In the genomic region with DNA sequence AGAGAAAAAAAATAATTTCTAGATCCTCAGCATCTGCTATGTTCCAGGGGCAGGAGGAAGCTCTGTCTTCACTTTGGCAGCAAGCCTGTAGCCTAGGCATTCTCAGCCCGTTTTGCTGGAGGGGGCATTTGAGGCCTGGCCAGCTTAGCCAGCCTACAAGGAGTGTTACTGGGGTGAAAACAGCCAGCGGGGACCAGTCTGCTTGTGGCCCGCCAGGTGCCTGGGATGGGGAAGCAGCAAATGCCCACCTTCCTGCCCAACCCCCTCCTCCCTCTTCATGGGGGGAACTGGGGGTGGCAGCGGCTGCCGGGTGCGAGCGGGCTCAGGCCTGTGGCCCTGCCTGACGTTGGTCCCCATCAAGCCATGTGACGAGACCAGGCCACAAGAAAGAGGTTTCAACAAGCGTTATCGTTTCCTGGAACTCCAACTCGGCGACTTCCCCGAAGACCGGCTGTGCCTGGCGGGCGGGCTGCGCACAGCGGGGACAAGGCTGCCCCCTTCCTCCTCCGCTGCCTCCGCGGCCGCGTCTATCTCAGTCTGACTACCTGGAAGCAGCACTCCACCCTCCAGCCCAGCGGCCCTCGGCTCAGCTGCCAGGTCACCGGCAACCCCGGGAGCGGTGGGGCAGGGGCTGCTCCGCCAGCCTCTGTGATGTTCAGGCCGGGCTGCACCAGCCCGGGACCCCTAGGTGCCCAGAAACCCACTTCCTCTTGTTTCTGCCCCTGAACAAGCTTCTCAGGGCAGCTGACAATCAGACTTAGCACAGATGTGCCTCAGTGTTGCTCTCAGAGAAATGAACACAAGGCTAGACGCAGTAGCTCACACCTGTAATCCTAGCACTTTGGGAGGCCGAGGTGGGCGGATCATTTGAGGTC, we compare ENCODE assay signal across 1 cellular context.
A peak's percentile ranks its signal among the peaks of the same experiment; 100 is the strongest.
TF ChIP-seq lines count a peak whose summit lies in the region.

No MANE protein-coding gene starts in this region.

TF ChIP-seq in K562, 482 proteins besides CTCF, POLR2A, EP300 and RAD21 (continued from another document and continues in another):
- TF ChIP-seq PYGO2 (tag; IDR thresholded peaks at IDR 0.05) (0 out of 2 replicates have a peak, but pooled peaks have one; percentile 17), TCF3 (CRISPR knock-in tag; IDR thresholded peaks at IDR 0.05) (peak; percentile 78), HDAC3 (IDR thresholded peaks at IDR 0.05; ENCODE audit: borderline replicate concordance, partially characterized antibody) (no peak), SREBF1 (IDR thresholded peaks at IDR 0.05; ENCODE audit: borderline replicate concordance, low read depth, low read length) (no peak), KDM4B (IDR thresholded peaks at IDR 0.05; ENCODE audit: borderline replicate concordance in 2 of 2, low read depth in 1 of 2) (peak in 1 of 2 experiments; percentile 61; a peak in 1 of 4 replicates), SMARCA4 (IDR thresholded peaks at IDR 0.05) (peak; percentile 53; the same call in 1 of the 2 replicates), CXXC5 (CRISPR knock-in tag; IDR thresholded peaks at IDR 0.05) (peak; percentile 97), ZSCAN29 (IDR thresholded peaks at IDR 0.05) (no peak), MEF2D (tag; conservative IDR thresholded peaks at IDR 0.05; ENCODE audit: low read depth) (peak; percentile 74; the same call in 1 of the 2 replicates), SMC3 (conservative IDR thresholded peaks at IDR 0.05; ENCODE audit: insufficient read depth, low read depth, low read length) (no peak), ZNF165 (CRISPR knock-in tag; IDR thresholded peaks at IDR 0.05; ENCODE audit: borderline replicate concordance) (0 out of 2 replicates have a peak, but pooled peaks have one; percentile 89), MTA2 (IDR thresholded peaks at IDR 0.05; ENCODE audit: low read depth) (no peak), TAL1 (IDR thresholded peaks at IDR 0.05) (no peak), YBX1 (IDR thresholded peaks at IDR 0.05) (no peak), RBBP5 (IDR thresholded peaks at IDR 0.05; ENCODE audit: borderline replicate concordance, insufficient read depth, low read length, poor library complexity, severe bottlenecking) (peak; percentile 71), TAF1 (IDR thresholded peaks at IDR 0.05; ENCODE audit: control insufficient read depth, extremely low read depth, insufficient read depth, low read length, severe bottlenecking) (no peak), PTRF (tag; IDR thresholded peaks at IDR 0.05) (0 out of 2 replicates have a peak, but pooled peaks have one; percentile 30), BRD9 (IDR thresholded peaks at IDR 0.05; ENCODE audit: low read depth, partially characterized antibody) (peak; percentile 86), CBX3 (IDR thresholded peaks at IDR 0.05; ENCODE audit: borderline replicate concordance in 1 of 2, low read length in 2 of 2) (peak in 1 of 2 experiments; percentile 42; a peak in 1 of 3 replicates), SAP30 (IDR thresholded peaks at IDR 0.05; ENCODE audit: borderline replicate concordance, insufficient read depth, low read depth, low read length, poor library complexity, severe bottlenecking) (no peak), KAT2B (IDR thresholded peaks at IDR 0.05; ENCODE audit: low read depth, low read length) (no peak), HIVEP1 (CRISPR knock-in tag; IDR thresholded peaks at IDR 0.05) (peak; percentile 74), ZEB2 (IDR thresholded peaks at IDR 0.05) (peak; percentile 33; the same call in 1 of the 2 replicates), ZC3H8 (IDR thresholded peaks at IDR 0.05) (no peak), CAMTA2 (CRISPR knock-in tag; conservative IDR thresholded peaks at IDR 0.05) (peak; percentile 93; the same call in 1 of the 2 replicates), GATAD2A (IDR thresholded peaks at IDR 0.05) (0 out of 2 replicates have a peak, but pooled peaks have one; percentile 10), MTA1 (IDR thresholded peaks at IDR 0.05; ENCODE audit: borderline replicate concordance) (no peak; the same call in 1 of the 2 replicates), DPF2 (IDR thresholded peaks at IDR 0.05) (peak; percentile 53; the same call in 1 of the 2 replicates), HDGF (IDR thresholded peaks at IDR 0.05) (0 out of 2 replicates have a peak, but pooled peaks have one; percentile 18), BMI1 (IDR thresholded peaks at IDR 0.05; ENCODE audit: low read length) (no peak), LCOR (CRISPR knock-in tag; IDR thresholded peaks at IDR 0.05) (0 out of 2 replicates have a peak, but pooled peaks have one; percentile 45)
- TF ChIP-seq, protein P1, sequence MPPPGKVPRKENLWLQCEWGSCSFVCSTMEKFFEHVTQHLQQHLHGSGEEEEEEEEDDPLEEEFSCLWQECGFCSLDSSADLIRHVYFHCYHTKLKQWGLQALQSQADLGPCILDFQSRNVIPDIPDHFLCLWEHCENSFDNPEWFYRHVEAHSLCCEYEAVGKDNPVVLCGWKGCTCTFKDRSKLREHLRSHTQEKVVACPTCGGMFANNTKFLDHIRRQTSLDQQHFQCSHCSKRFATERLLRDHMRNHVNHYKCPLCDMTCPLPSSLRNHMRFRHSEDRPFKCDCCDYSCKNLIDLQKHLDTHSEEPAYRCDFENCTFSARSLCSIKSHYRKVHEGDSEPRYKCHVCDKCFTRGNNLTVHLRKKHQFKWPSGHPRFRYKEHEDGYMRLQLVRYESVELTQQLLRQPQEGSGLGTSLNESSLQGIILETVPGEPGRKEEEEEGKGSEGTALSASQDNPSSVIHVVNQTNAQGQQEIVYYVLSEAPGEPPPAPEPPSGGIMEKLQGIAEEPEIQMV (tag; conservative IDR thresholded peaks at IDR 0.05; ENCODE audit: low read depth), result peak; percentile 71
- TF ChIP-seq, protein P2, sequence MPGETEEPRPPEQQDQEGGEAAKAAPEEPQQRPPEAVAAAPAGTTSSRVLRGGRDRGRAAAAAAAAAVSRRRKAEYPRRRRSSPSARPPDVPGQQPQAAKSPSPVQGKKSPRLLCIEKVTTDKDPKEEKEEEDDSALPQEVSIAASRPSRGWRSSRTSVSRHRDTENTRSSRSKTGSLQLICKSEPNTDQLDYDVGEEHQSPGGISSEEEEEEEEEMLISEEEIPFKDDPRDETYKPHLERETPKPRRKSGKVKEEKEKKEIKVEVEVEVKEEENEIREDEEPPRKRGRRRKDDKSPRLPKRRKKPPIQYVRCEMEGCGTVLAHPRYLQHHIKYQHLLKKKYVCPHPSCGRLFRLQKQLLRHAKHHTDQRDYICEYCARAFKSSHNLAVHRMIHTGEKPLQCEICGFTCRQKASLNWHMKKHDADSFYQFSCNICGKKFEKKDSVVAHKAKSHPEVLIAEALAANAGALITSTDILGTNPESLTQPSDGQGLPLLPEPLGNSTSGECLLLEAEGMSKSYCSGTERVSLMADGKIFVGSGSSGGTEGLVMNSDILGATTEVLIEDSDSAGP (CRISPR knock-in tag; IDR thresholded peaks at IDR 0.05), result no peak
- TF ChIP-seq, protein P3, sequence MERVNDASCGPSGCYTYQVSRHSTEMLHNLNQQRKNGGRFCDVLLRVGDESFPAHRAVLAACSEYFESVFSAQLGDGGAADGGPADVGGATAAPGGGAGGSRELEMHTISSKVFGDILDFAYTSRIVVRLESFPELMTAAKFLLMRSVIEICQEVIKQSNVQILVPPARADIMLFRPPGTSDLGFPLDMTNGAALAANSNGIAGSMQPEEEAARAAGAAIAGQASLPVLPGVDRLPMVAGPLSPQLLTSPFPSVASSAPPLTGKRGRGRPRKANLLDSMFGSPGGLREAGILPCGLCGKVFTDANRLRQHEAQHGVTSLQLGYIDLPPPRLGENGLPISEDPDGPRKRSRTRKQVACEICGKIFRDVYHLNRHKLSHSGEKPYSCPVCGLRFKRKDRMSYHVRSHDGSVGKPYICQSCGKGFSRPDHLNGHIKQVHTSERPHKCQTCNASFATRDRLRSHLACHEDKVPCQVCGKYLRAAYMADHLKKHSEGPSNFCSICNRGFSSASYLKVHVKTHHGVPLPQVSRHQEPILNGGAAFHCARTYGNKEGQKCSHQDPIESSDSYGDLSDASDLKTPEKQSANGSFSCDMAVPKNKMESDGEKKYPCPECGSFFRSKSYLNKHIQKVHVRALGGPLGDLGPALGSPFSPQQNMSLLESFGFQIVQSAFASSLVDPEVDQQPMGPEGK (CRISPR knock-in tag; IDR thresholded peaks at IDR 0.05; ENCODE audit: borderline replicate concordance), result peak; percentile 89; the same call in 1 of the 2 replicates
- TF ChIP-seq, protein P4, sequence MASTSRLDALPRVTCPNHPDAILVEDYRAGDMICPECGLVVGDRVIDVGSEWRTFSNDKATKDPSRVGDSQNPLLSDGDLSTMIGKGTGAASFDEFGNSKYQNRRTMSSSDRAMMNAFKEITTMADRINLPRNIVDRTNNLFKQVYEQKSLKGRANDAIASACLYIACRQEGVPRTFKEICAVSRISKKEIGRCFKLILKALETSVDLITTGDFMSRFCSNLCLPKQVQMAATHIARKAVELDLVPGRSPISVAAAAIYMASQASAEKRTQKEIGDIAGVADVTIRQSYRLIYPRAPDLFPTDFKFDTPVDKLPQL (IDR thresholded peaks at IDR 0.05; ENCODE audit: extremely low read depth, insufficient read length), result no peak
- TF ChIP-seq, protein P5, sequence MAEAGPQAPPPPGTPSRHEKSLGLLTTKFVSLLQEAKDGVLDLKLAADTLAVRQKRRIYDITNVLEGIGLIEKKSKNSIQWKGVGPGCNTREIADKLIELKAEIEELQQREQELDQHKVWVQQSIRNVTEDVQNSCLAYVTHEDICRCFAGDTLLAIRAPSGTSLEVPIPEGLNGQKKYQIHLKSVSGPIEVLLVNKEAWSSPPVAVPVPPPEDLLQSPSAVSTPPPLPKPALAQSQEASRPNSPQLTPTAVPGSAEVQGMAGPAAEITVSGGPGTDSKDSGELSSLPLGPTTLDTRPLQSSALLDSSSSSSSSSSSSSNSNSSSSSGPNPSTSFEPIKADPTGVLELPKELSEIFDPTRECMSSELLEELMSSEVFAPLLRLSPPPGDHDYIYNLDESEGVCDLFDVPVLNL (CRISPR knock-in tag; IDR thresholded peaks at IDR 0.05; ENCODE audit: low read depth), result no peak
- TF ChIP-seq, protein P6, sequence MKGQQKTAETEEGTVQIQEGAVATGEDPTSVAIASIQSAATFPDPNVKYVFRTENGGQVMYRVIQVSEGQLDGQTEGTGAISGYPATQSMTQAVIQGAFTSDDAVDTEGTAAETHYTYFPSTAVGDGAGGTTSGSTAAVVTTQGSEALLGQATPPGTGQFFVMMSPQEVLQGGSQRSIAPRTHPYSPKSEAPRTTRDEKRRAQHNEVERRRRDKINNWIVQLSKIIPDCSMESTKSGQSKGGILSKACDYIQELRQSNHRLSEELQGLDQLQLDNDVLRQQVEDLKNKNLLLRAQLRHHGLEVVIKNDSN (CRISPR knock-in tag; IDR thresholded peaks at IDR 0.05), result peak; percentile 81
- TF ChIP-seq, protein P7, sequence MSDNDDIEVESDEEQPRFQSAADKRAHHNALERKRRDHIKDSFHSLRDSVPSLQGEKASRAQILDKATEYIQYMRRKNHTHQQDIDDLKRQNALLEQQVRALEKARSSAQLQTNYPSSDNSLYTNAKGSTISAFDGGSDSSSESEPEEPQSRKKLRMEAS (CRISPR knock-in tag; IDR thresholded peaks at IDR 0.05), result peak; percentile 81
- TF ChIP-seq, protein P8, sequence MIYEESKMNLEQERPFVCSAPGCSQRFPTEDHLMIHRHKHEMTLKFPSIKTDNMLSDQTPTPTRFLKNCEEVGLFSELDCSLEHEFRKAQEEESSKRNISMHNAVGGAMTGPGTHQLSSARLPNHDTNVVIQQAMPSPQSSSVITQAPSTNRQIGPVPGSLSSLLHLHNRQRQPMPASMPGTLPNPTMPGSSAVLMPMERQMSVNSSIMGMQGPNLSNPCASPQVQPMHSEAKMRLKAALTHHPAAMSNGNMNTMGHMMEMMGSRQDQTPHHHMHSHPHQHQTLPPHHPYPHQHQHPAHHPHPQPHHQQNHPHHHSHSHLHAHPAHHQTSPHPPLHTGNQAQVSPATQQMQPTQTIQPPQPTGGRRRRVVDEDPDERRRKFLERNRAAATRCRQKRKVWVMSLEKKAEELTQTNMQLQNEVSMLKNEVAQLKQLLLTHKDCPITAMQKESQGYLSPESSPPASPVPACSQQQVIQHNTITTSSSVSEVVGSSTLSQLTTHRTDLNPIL (CRISPR knock-in tag; IDR thresholded peaks at IDR 0.05), result no peak
- TF ChIP-seq, protein P9, sequence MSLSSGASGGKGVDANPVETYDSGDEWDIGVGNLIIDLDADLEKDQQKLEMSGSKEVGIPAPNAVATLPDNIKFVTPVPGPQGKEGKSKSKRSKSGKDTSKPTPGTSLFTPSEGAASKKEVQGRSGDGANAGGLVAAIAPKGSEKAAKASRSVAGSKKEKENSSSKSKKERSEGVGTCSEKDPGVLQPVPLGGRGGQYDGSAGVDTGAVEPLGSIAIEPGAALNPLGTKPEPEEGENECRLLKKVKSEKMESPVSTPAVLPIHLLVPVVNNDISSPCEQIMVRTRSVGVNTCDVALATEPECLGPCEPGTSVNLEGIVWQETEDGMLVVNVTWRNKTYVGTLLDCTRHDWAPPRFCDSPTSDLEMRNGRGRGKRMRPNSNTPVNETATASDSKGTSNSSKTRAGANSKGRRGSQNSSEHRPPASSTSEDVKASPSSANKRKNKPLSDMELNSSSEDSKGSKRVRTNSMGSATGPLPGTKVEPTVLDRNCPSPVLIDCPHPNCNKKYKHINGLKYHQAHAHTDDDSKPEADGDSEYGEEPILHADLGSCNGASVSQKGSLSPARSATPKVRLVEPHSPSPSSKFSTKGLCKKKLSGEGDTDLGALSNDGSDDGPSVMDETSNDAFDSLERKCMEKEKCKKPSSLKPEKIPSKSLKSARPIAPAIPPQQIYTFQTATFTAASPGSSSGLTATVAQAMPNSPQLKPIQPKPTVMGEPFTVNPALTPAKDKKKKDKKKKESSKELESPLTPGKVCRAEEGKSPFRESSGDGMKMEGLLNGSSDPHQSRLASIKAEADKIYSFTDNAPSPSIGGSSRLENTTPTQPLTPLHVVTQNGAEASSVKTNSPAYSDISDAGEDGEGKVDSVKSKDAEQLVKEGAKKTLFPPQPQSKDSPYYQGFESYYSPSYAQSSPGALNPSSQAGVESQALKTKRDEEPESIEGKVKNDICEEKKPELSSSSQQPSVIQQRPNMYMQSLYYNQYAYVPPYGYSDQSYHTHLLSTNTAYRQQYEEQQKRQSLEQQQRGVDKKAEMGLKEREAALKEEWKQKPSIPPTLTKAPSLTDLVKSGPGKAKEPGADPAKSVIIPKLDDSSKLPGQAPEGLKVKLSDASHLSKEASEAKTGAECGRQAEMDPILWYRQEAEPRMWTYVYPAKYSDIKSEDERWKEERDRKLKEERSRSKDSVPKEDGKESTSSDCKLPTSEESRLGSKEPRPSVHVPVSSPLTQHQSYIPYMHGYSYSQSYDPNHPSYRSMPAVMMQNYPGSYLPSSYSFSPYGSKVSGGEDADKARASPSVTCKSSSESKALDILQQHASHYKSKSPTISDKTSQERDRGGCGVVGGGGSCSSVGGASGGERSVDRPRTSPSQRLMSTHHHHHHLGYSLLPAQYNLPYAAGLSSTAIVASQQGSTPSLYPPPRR (CRISPR knock-in tag; IDR thresholded peaks at IDR 0.05; ENCODE audit: borderline replicate concordance), result 0 out of 2 replicates have a peak, but pooled peaks have one; percentile 47
